ENCODE assay signal across 1 cellular context in genomic region chr2:217393585-217394032, GRCh38.
TF ChIP-seq lines count a peak whose summit lies in the region.

No MANE protein-coding gene starts in this region.

TF ChIP-seq in GM23338, 12 proteins besides CTCF, POLR2A, EP300 and RAD21 (continued from another document):
- TF ChIP-seq ZNF462 (CRISPR knock-in tag; IDR thresholded peaks at IDR 0.05): no peak
- TF ChIP-seq JUNB (IDR thresholded peaks at IDR 0.05; ENCODE audit: unreplicated experiment): no peak
- no peak for TF ChIP-seq STAT1 (IDR thresholded peaks at IDR 0.05; ENCODE audit: unreplicated experiment)
- no peak for TF ChIP-seq EZH2 (IDR thresholded peaks at IDR 0.05; ENCODE audit: low read depth, unreplicated experiment)
- TF ChIP-seq ETS1 (IDR thresholded peaks at IDR 0.05): no peak
- TF ChIP-seq NANOG (IDR thresholded peaks at IDR 0.05; ENCODE audit: borderline replicate concordance): no peak
